15 cellular contexts compared by ENCODE assay signal in genomic region chr2:241014764-241015163, GRCh38.
"Had no signal": no experiment of that assay in that cellular context is flagged by ENCODE, and none has a peak within 500 bp of the region (broad histone marks: within the 10 kb centered on the region; RNA-seq: fewer than 3 reads in every experiment).

No MANE protein-coding gene starts in this region.

- H3K9me3 ChIP-seq: ascending aorta, breast epithelium, gastrocnemius medialis, heart left ventricle, neutrophil had no signal

- H3K36me3 Mint-ChIP-seq: immature natural killer cell, naive B cell had no signal

- H3K4me1 Mint-ChIP-seq: immature natural killer cell had no signal

- H3K4me3 Mint-ChIP-seq: activated CD8-positive, alpha-beta T cell treated with anti-CD3 and anti-CD28 coated beads, Interleukin-2, amount 10 ng/mL, durations not matched to agents 7 days and 5 days; immature natural killer cell; naive B cell; stimulated activated naive CD8-positive, alpha-beta T cell treated with anti-CD3 and anti-CD28 coated beads, Interleukin-15, Interleukin-2, amounts not matched to agents 100 ng/mL and 50 ng/mL, for 24 hours had no signal

- H3K27ac Mint-ChIP-seq: activated CD8-positive, alpha-beta T cell treated with anti-CD3 and anti-CD28 coated beads, Interleukin-2, amount 10 ng/mL, durations not matched to agents 7 days and 5 days; immature natural killer cell; naive B cell; stimulated activated naive CD8-positive, alpha-beta T cell treated with anti-CD3 and anti-CD28 coated beads, Interleukin-15, Interleukin-2, amounts not matched to agents 100 ng/mL and 50 ng/mL, for 24 hours had no signal

- ATAC-seq: activated CD8-positive, alpha-beta T cell treated with anti-CD3 and anti-CD28 coated beads, Interleukin-2, amount 10 ng/mL, durations not matched to agents 7 days and 5 days; gastrocnemius medialis; heart left ventricle; left colon had no signal

- H3K9me3 Mint-ChIP-seq: immature natural killer cell; naive B cell; stimulated activated naive CD8-positive, alpha-beta T cell treated with anti-CD3 and anti-CD28 coated beads, Interleukin-15, Interleukin-2, amounts not matched to agents 100 ng/mL and 50 ng/mL, for 24 hours had no signal

- H3K27me3 Mint-ChIP-seq: stimulated activated naive CD8-positive, alpha-beta T cell treated with anti-CD3 and anti-CD28 coated beads, Interleukin-15, Interleukin-2, amounts not matched to agents 100 ng/mL and 50 ng/mL, for 24 hours had no signal

- DNase-seq: activated CD8-positive, alpha-beta T cell treated with anti-CD3 and anti-CD28 coated beads, Interleukin-2, amount 10 ng/mL, durations not matched to agents 7 days and 5 days; activated naive CD4-positive, alpha-beta T cell; activated T-cell treated with anti-CD3 and anti-CD28 coated beads for 4 hours; dermis blood vessel endothelial cell; gastrocnemius medialis; immature natural killer cell; left colon; mammary epithelial cell; naive B cell; small intestine had no signal
